Comparison of ENCODE assay signal across 1 cellular context in the genomic region with DNA sequence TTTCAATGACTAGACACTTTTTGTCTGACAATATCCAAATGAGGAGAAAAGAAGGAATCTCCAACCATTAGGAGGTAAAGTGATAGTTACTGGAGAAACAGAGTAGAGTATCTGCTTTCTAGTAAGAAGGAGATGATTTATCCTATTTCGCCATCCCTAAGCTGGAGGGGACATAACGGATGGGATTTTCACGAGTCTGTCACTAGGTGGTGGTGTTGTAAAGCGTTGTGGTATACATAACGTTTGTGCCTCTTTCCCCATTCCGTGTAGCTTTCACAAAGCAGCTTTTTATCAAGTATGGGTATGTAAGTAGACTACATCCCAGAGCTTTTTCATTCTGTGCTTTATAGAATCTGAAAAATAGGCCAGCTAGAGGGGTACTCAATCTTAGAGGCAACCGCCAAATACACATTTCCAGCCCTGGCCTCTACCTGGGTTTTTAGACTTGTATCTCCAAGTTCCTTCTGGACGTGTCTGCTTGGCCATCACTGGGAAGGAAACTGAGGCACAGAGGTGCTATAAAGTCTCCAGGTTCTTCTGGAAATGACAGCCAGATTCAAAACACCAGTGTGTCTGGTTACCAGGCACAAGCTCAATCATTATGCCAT.
TF ChIP-seq lines count a peak whose summit lies in the region.

No MANE protein-coding gene starts in this region.

TF ChIP-seq in GM12878, 131 proteins besides CTCF, POLR2A, EP300 and RAD21:
- TF ChIP-seq STAT1 (conservative IDR thresholded peaks at IDR 0.05) (no peak), ZBTB40 (IDR thresholded peaks at IDR 0.05; ENCODE audit: borderline replicate concordance) (no peak), NKRF (conservative IDR thresholded peaks at IDR 0.05) (no peak), POLR2AphosphoS5 (IDR thresholded peaks at IDR 0.05; ENCODE audit: low read length) (no peak), SMARCA5 (IDR thresholded peaks at IDR 0.05) (0 out of 2 replicates have a peak, but pooled peaks have one; percentile 57), WRNIP1 (IDR thresholded peaks at IDR 0.05; ENCODE audit: borderline replicate concordance, low read depth, low read length) (no peak), USF2 (IDR thresholded peaks at IDR 0.05; ENCODE audit: borderline replicate concordance, low read depth, low read length) (no peak), GABPA (IDR thresholded peaks at IDR 0.05; ENCODE audit: low read depth) (no peak), RUNX3 (IDR thresholded peaks at IDR 0.05; ENCODE audit: low read length) (peak; percentile 38; the same call in 1 of the 2 replicates), ZNF384 (IDR thresholded peaks at IDR 0.05; ENCODE audit: borderline replicate concordance, low read depth, low read length) (no peak), IKZF2 (IDR thresholded peaks at IDR 0.05) (no peak), SMC3 (IDR thresholded peaks at IDR 0.05; ENCODE audit: borderline replicate concordance, low read length) (peak; percentile 90), PRDM15 (CRISPR knock-in tag; IDR thresholded peaks at IDR 0.05) (no peak), ZNF592 (IDR thresholded peaks at IDR 0.05) (peak; percentile 66; the same call in 1 of the 2 replicates), ZNF687 (IDR thresholded peaks at IDR 0.05) (no peak), SP1 (IDR thresholded peaks at IDR 0.05; ENCODE audit: low read depth, low read length) (no peak), PAX5 (IDR thresholded peaks at IDR 0.05; ENCODE audit: borderline replicate concordance, low read depth, low read length) (no peak)
